8 cellular contexts compared by ENCODE assay signal in the genomic region with DNA sequence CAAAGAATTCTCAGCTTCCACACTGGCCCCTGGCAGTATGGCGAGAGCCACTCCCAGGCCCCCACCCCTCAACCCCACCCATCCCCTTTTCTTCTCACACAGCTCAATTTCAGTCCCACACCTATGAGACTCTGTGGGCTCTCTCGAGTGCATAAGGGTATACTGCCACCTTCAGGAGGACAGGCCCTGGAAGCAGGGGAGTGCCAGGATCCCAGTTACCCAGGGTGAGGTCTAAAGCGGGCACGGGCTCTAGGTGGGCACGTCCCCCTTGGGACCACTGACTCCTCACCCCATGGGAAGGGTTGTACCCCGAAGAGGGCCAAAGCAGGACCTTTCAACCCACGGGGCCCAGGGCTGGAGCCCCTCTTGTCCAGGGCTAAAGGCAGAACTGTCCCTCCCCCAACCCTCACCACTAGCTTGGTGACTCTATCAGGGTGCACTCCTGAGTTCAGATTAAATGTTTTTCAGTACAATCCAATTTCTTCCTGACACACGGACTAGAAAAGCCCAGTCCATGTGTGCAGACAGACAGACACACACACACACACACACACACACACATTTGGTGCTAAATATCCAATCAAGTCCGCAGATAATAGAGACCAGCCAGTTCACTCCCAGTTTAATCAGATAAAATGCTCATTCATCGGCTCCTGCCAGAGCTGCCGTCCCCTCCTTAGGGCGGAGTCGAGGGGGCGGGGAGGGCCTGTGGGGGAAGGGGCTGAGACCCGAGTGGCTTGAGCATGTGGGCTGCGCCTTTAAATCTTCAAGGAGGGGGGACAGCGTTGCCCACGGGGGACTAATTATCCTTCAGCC. TPM values are rescaled to one million over a fixed set of nuclear protein-coding genes. Genes with fewer than 3 reads are reported as not detected.
DNase-seq lines count a peak whose midpoint lies in the region; ATAC-seq, FAIRE-seq and TF ChIP-seq lines count a peak whose summit lies in the region.

No MANE protein-coding gene starts in this region.

- no peaks in the 10 kb centered on the region for H3K36me3 ChIP-seq in WERI-Rb-1

- H3K27me3 Mint-ChIP-seq in neural crest cell (ENCODE audit: low read depth): peaks cover 3% of the 10 kb centered on the region

- H3K4me2 ChIP-seq in A549: peak overlapping the region; percentile 43; the same call in 2 of the 3 replicates

- H3K4me3 Mint-ChIP-seq in neural crest cell: peak overlapping the region; percentile 50

- H3K36me3 Mint-ChIP-seq in neural crest cell (ENCODE audit: low read depth): no peaks in the 10 kb centered on the region

- H3K4me1 Mint-ChIP-seq in neural crest cell: peaks cover 82% of the 10 kb centered on the region

- H3K27me3 ChIP-seq in WERI-Rb-1 (ENCODE audit: insufficient read depth, low read depth, severe bottlenecking): no peaks in the 10 kb centered on the region

- no peaks in the 10 kb centered on the region for H3K9me3 Mint-ChIP-seq in neural crest cell

- no peak for TF ChIP-seq EP300 in A549 (IDR thresholded peaks at IDR 0.05)

- FAIRE-seq in A549 (lab: Jason Lieb, UNC): no peak

- H3K27ac ChIP-seq in A549 (peak overlapping the region in 1 of 2 experiments; percentile 62; a peak in 2 of 6 replicates), WERI-Rb-1 (peak overlapping the region; percentile 95)

- TF ChIP-seq CTCF in A549 (IDR thresholded peaks at IDR 0.05) (peak; percentile 67), GM12872 (IDR thresholded peaks at IDR 0.05; ENCODE audit: insufficient read depth, low read depth, low read length) (peak; percentile 74), WERI-Rb-1 (IDR thresholded peaks at IDR 0.05; ENCODE audit: low read depth, low read length) (peak; percentile 85), fibroblast of pulmonary artery (IDR thresholded peaks at IDR 0.05; ENCODE audit: low read length, missing control alignments) (peak; percentile 84), neural crest cell (conservative IDR thresholded peaks at IDR 0.05) (peak; percentile 69)

- POLR2A ChIA-PET in A549 (lab: Yijun Ruan, JAX): interaction anchor here (0.7 to 1.7 kb wide), 5 partner anchors 68 to 172 kb away, joined by 3 to 8 read pairs (median 3); no protein-coding TSS in a partner anchor

- H3K4me3 ChIP-seq in A549 (no peak overlapping the region), WERI-Rb-1 (ENCODE audit: low read depth, low read length) (peak overlapping the region; percentile 30), fibroblast of pulmonary artery (replicated peaks; ENCODE audit: low read depth, low read length) (no peak overlapping the region)

- peak; percentile 88 to 94 for ATAC-seq in A549
- ATAC-seq in GM19328 (IDR thresholded peaks at IDR 0.05; ENCODE audit: unreplicated experiment): no peak
- ATAC-seq in GM18858 (IDR thresholded peaks at IDR 0.05; ENCODE audit: unreplicated experiment): no peak

- peaks cover 18% of the 10 kb centered on the region for H3K4me1 ChIP-seq in A549

- CTCF ChIA-PET in A549 (lab: Yijun Ruan, JAX): interaction anchor here (0.5 to 10.1 kb wide), 66 partner anchors 8 to 406 kb away, joined by 3 to 174 read pairs (median 5); a partner anchor contains a TSS

- DNase-seq in A549 (ENCODE audit: low read depth in 1 of 2, low spot score in 1 of 2) (peak; percentile 61 to 83), NCI-H1694 treated with DMSO at 0.1 percent for 48 hours (lab: John Stamatoyannopoulos, UW) (peak; percentile 81), WERI-Rb-1 (peak; percentile 97), fibroblast of pulmonary artery (ENCODE audit: low read depth) (peak; percentile 76), neural crest cell (ENCODE audit: low read depth, low spot score) (peak; percentile 47)

- H3K27ac Mint-ChIP-seq in neural crest cell (ENCODE audit: unreplicated experiment): no peak overlapping the region

- 15% methylated on average over 17 of the region's 18 CpGs for WGBS in A549 (ENCODE audit: missing lambda C conversion rate)

- H3K9me3 ChIP-seq in A549 (no peaks in the 10 kb centered on the region), WERI-Rb-1 (ENCODE audit: severe bottlenecking) (no peaks in the 10 kb centered on the region)

- peak; percentile 85 to 87 for TF ChIP-seq RAD21 in A549 (conservative IDR thresholded peaks at IDR 0.05 in 1 of 2, IDR thresholded peaks at IDR 0.05 in 1 of 2)

- no peak for TF ChIP-seq POLR2A in A549 (IDR thresholded peaks at IDR 0.05; ENCODE audit: low read length)

TF ChIP-seq in A549, 52 proteins besides CTCF, POLR2A, EP300 and RAD21:
- peak; percentile 69 for TF ChIP-seq SMC3 (IDR thresholded peaks at IDR 0.05)
- no peak for TF ChIP-seq PHF8 (IDR thresholded peaks at IDR 0.05; ENCODE audit: borderline replicate concordance, low read depth)
- no peak for TF ChIP-seq ZC3H11A (IDR thresholded peaks at IDR 0.05)

RNA-seq across cellular contexts. Expression of a gene that starts 59.4 kb away (rescaled TPM):
- polyA plus RNA-seq in A549 (2011; rRNA removed): not detected in 2 replicates
- polyA plus RNA-seq in A549 (2012; cell fraction: cytosol; rRNA removed): not detected in 2 replicates
- not detected in 2 replicates for polyA plus RNA-seq in A549 (2012; cell fraction: nucleus; rRNA removed)
- 0.06 TPM in 1 of 3 replicates, not detected in the others for polyA plus RNA-seq in A549 (2017; fragmentation: RNase III; extraction: RNeasy Plus Mini Kit Qiagen cat#74134 plus additional on column Dnase treatment)
- not detected in 2 replicates for polyA minus RNA-seq in A549 (2011; rRNA and poly(A)+ RNA removed)
- 0.77 and 1.0 TPM in 2 replicates for total RNA-seq in neural crest cell

Comparison
In these comparisons a context has a peak if more than half of its experiments do, and no peak if none do; other contexts are left out.
1. ATAC-seq: peak in A549 (2 of 2); none in GM19328 (single experiment) and GM18858 (single experiment).
2. DNase-seq: peak in every context shown above with its lines; median percentile 97 in WERI-Rb-1; 81 in NCI-H1694 treated with DMSO at 0.1 percent for 48 hours; 76 in fibroblast of pulmonary artery; 72 in A549; 47 in neural crest cell.
3. Peak in every context shown above with its lines, with median percentiles within 50 percentile points of each other: CTCF ChIP-seq.